Comparison of ENCODE assay signal across 1 cellular context in genomic region chr1:212192261-212192998, GRCh38.
TF ChIP-seq lines count a peak whose summit lies in the region.

No MANE protein-coding gene starts in this region.

TF ChIP-seq in endothelial cell of umbilical vein, 7 proteins besides CTCF, POLR2A, EP300 and RAD21 (continued from another document):
- TF ChIP-seq EZH2 (IDR thresholded peaks at IDR 0.05; ENCODE audit: borderline replicate concordance, low read depth, low read length, severe bottlenecking) = no peak
